In genomic region chrX:15202458-15203177, GRCh38 we compare ENCODE assay signal across 11 cellular contexts.
DNase-seq lines count a peak whose midpoint lies in the region; ATAC-seq, FAIRE-seq and TF ChIP-seq lines count a peak whose summit lies in the region.
"Had no signal": no experiment of that assay in that cellular context is flagged by ENCODE, and none has a peak within 500 bp of the region (broad histone marks: within the 10 kb centered on the region; RNA-seq: fewer than 3 reads in every experiment).

No MANE protein-coding gene starts in this region.

- no peak overlapping the region for H3K4me3 ChIP-seq in A673 (ENCODE audit: low read depth, low read length, poor library complexity, severe bottlenecking)
- H3K4me3 ChIP-seq in GM12878, result no peak overlapping the region

- H3K4me2 ChIP-seq in GM12878 (ENCODE audit: control insufficient read depth, insufficient read depth), result no peak overlapping the region

- POLR2A ChIA-PET in A673 (lab: Charles Lee; ENCODE audit: low non-redundant PET), result interaction anchor here (0.6 kb wide), 1 partner anchor 1691 kb away, joined by 5 read pairs; no protein-coding TSS in a partner anchor
- POLR2A ChIA-PET in GM12878 (lab: Charles Lee), result interaction anchor here (0.7 to 1.5 kb wide), 6 partner anchors 9 to 51 kb away, joined by 3 to 5 read pairs (median 4); no protein-coding TSS in a partner anchor
- POLR2A ChIA-PET in WTC11 (lab: Charles Lee), result no interaction called here

- peaks cover 17 to 35% of the 10 kb centered on the region in 2 donors for H3K4me1 Mint-ChIP-seq in effector memory CD8-positive, alpha-beta T cell (ENCODE audit: low read depth in 2 of 2)
- no peaks in the 10 kb centered on the region for H3K4me1 Mint-ChIP-seq in WTC11

- peak overlapping the region in 1 of 2 donors; percentile 46 for H3K4me3 Mint-ChIP-seq in effector memory CD8-positive, alpha-beta T cell
- no peak overlapping the region for H3K4me3 Mint-ChIP-seq in WTC11

- H3K27me3 Mint-ChIP-seq in effector memory CD8-positive, alpha-beta T cell, result no peaks in the 10 kb centered on the region
- no peaks in the 10 kb centered on the region for H3K27me3 Mint-ChIP-seq in WTC11 (ENCODE audit: low read depth)

- H3K4me1 ChIP-seq in A673 (ENCODE audit: insufficient read depth, low read length, poor library complexity, severe bottlenecking) (no peaks in the 10 kb centered on the region), GM12878 (ENCODE audit: control insufficient read depth, insufficient read depth, low read length) (0 out of 2 replicates have a peak, but pooled peaks cover 5% of the 10 kb centered on the region)

- TF ChIP-seq CTCF in A673 (conservative IDR thresholded peaks at IDR 0.05; ENCODE audit: low read depth, low read length), result no peak
- TF ChIP-seq CTCF in GM12878 (IDR thresholded peaks at IDR 0.05 in 2 of 3, conservative IDR thresholded peaks at IDR 0.05 in 1 of 3; ENCODE audit: control insufficient read depth in 2 of 3, extremely low read depth in 1 of 3, insufficient read depth in 1 of 3, low read depth in 3 of 3, low read length in 3 of 3), result no peak
- TF ChIP-seq CTCF in WTC11 (IDR thresholded peaks at IDR 0.05), result no peak

- no peak for TF ChIP-seq RAD21 in GM12878 (IDR thresholded peaks at IDR 0.05; ENCODE audit: insufficient read depth, low read depth, low read length)

- peak; percentile 44 for ATAC-seq in GM18502 (IDR thresholded peaks at IDR 0.05; ENCODE audit: poor library complexity, unreplicated experiment)
- peak; percentile 36 for ATAC-seq in HG03354 (IDR thresholded peaks at IDR 0.05; ENCODE audit: poor library complexity, severe bottlenecking, unreplicated experiment)
- peak; percentile 69 for ATAC-seq in GM12878
- no peak for ATAC-seq in effector memory CD8-positive, alpha-beta T cell (replicated peaks)
- ATAC-seq in WTC11, result no peak
- no peak for ATAC-seq in HG03045 (IDR thresholded peaks at IDR 0.05; ENCODE audit: unreplicated experiment)

- 33% methylated on average over 2 of the region's 2 CpGs for WGBS in GM12878 (ENCODE audit: insufficient coverage, insufficient replicate concordance, low lambda C conversion rate, missing lambda C conversion rate)

- no TSS peak for BruUV-seq in A673 (replicated peaks; lab: Mats Ljungman, UMichigan)
- BruUV-seq in GM12878 (replicated peaks; lab: Mats Ljungman, UMichigan), result no TSS peak

- H3K27ac ChIP-seq in A673 (ENCODE audit: low read depth, low read length, poor library complexity, severe bottlenecking) (no peak overlapping the region), GM12878 (ENCODE audit: control insufficient read depth, insufficient read depth) (no peak overlapping the region)

- H3K36me3 Mint-ChIP-seq in effector memory CD8-positive, alpha-beta T cell (ENCODE audit: insufficient read depth), result peaks cover 3% of the 10 kb centered on the region
- no peaks in the 10 kb centered on the region for H3K36me3 Mint-ChIP-seq in WTC11

- H3K36me3 ChIP-seq in A673 (ENCODE audit: insufficient read depth, low read length, poor library complexity, severe bottlenecking) (no peaks in the 10 kb centered on the region), GM12878 (ENCODE audit: control insufficient read depth in 2 of 2, insufficient read depth in 2 of 2, low read length in 1 of 2) (no peaks in the 10 kb centered on the region)

- H4K20me1 ChIP-seq in GM12878 (ENCODE audit: control insufficient read depth, insufficient read depth), result no peaks in the 10 kb centered on the region

- RAD21 ChIA-PET in GM12878 (lab: Charles Lee; ENCODE audit: unreplicated experiment), result interaction anchor here (0.9 to 4.7 kb wide), 11 partner anchors 8 to 1506 kb away, joined by 3 to 22 read pairs (median 5); no protein-coding TSS in a partner anchor

- H3K9ac ChIP-seq in GM12878 (ENCODE audit: control insufficient read depth, insufficient read depth, low read length), result no peak overlapping the region

- H3K27me3 ChIP-seq in A673 (replicated peaks; ENCODE audit: insufficient read depth, low read depth, low read length, poor library complexity) (no peaks in the 10 kb centered on the region), GM12878 (replicated peaks in 1 of 2; ENCODE audit: control insufficient read depth in 2 of 2, insufficient read depth in 2 of 2, low read length in 1 of 2) (no peaks in the 10 kb centered on the region)

- peak in 1 of 2 experiments; percentile 69; a peak in 3 of 4 replicates for TF ChIP-seq EP300 in GM12878 (IDR thresholded peaks at IDR 0.05; ENCODE audit: borderline replicate concordance in 1 of 2, control insufficient read depth in 1 of 2, low read depth in 2 of 2, low read length in 2 of 2)

- no peaks in the 10 kb centered on the region for H3K9me3 ChIP-seq in A673 (ENCODE audit: low read depth, low read length, poor library complexity, severe bottlenecking)
- H3K9me3 ChIP-seq in GM12878 (replicated peaks; ENCODE audit: control insufficient read depth, insufficient read depth, low read length), result no peaks in the 10 kb centered on the region

- SMC1A ChIA-PET in GM12878 (lab: Charles Lee; ENCODE audit: uncharacterized antibody, unreplicated experiment), result interaction anchor here (0.6 to 5.5 kb wide), 13 partner anchors 9 to 1452 kb away, joined by 3 to 33 read pairs (median 6); no protein-coding TSS in a partner anchor

- intact Hi-C loops in A673 (cut with micrococcal nuclease; ENCODE audit: unreplicated experiment) (no loop called here), GM12878 (cut with micrococcal nuclease; ENCODE audit: unreplicated experiment) (loop anchor here (2.0 kb wide), 2 partner anchors 44 to 52 kb away; no protein-coding TSS in a partner anchor)

- in situ Hi-C loops in GM12878 (cut with MboI), result no loop called here

- DNase-seq in A673 (ENCODE audit: low spot score) (peak; percentile 33), GM12878 (ENCODE audit: low read depth, low spot score) (peak; percentile 15), NCI-H510A treated with DMSO at 0.1 percent for 48 hours (lab: John Stamatoyannopoulos, UW) (no peak), WTC11 (ENCODE audit: low spot score) (no peak)
- no peak for DNase-seq in effector memory CD8-positive, alpha-beta T cell
- DNase-seq: activated CD4-positive, alpha-beta T cell treated with anti-CD3 and anti-CD28 coated beads for 1 hour; NCI-H1048; stimulated activated CD4-positive, alpha-beta T cell treated with anti-CD3 and anti-CD28 coated beads, Interleukin-1b, Interleukin-23, amount 100 ng/mL, for 48 hours had no signal

- no peak overlapping the region for H2AFZ ChIP-seq in GM12878 (ENCODE audit: control insufficient read depth, low read depth, low read length)

- TF ChIP-seq POLR2A in GM12878 (IDR thresholded peaks at IDR 0.05; ENCODE audit: low read depth, low read length), result no peak

- H3K27ac Mint-ChIP-seq in effector memory CD8-positive, alpha-beta T cell, result peak overlapping the region in 1 of 2 donors; percentile 36
- no peak overlapping the region for H3K27ac Mint-ChIP-seq in WTC11

- no peak for FAIRE-seq in GM12878 (lab: Jason Lieb, UNC)

- no peaks in the 10 kb centered on the region for H3K9me3 Mint-ChIP-seq in effector memory CD8-positive, alpha-beta T cell
- no peaks in the 10 kb centered on the region for H3K9me3 Mint-ChIP-seq in WTC11

- H3K79me2 ChIP-seq in GM12878 (ENCODE audit: control insufficient read depth, insufficient read depth, low read length), result no peaks in the 10 kb centered on the region

- CTCF ChIA-PET in A673 (lab: Charles Lee) (no interaction called here), GM12878 (lab: Yijun Ruan, JAX) (interaction anchor here (0.7 to 4.1 kb wide), 6 partner anchors 11 to 1445 kb away, joined by 3 to 22 read pairs (median 7); no protein-coding TSS in a partner anchor), WTC11 (lab: Charles Lee) (no interaction called here)

TF ChIP-seq in GM12878, 131 proteins besides CTCF, POLR2A, EP300 and RAD21 (continues in another document):
- TF ChIP-seq ATF7 (IDR thresholded peaks at IDR 0.05; ENCODE audit: low read depth) (peak; percentile 93), JUND (IDR thresholded peaks at IDR 0.05; ENCODE audit: low read depth, low read length) (peak; percentile 58; the same call in 1 of the 2 replicates), SUZ12 (IDR thresholded peaks at IDR 0.05; ENCODE audit: unreplicated experiment) (no peak), HCFC1 (IDR thresholded peaks at IDR 0.05; ENCODE audit: low read length) (no peak), MLLT1 (IDR thresholded peaks at IDR 0.05) (0 out of 2 replicates have a peak, but pooled peaks have one; percentile 43), SPI1 (IDR thresholded peaks at IDR 0.05; ENCODE audit: borderline replicate concordance, insufficient read depth, low read depth, low read length) (no peak)

TF ChIP-seq in WTC11, 78 proteins besides CTCF, POLR2A, EP300 and RAD21:
- TF ChIP-seq, protein P1, sequence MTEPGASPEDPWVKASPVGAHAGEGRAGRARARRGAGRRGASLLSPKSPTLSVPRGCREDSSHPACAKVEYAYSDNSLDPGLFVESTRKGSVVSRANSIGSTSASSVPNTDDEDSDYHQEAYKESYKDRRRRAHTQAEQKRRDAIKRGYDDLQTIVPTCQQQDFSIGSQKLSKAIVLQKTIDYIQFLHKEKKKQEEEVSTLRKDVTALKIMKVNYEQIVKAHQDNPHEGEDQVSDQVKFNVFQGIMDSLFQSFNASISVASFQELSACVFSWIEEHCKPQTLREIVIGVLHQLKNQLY (CRISPR knock-in tag; IDR thresholded peaks at IDR 0.05), result no peak

Comparison
In these comparisons a context has a peak if more than half of its experiments do, and no peak if none do; other contexts are left out.
1. DNase-seq: peak in A673 (single experiment) and GM12878 (single experiment); none in NCI-H510A treated with DMSO at 0.1 percent for 48 hours (single experiment), effector memory CD8-positive, alpha-beta T cell (0 of 3) and WTC11 (single experiment).
2. ATAC-seq: peak in GM18502 (single experiment), HG03354 (single experiment) and GM12878 (single experiment); none in effector memory CD8-positive, alpha-beta T cell (single experiment), WTC11 (single experiment) and HG03045 (single experiment).